Comparison of ENCODE assay signal across 2 cellular contexts in the genomic region with DNA sequence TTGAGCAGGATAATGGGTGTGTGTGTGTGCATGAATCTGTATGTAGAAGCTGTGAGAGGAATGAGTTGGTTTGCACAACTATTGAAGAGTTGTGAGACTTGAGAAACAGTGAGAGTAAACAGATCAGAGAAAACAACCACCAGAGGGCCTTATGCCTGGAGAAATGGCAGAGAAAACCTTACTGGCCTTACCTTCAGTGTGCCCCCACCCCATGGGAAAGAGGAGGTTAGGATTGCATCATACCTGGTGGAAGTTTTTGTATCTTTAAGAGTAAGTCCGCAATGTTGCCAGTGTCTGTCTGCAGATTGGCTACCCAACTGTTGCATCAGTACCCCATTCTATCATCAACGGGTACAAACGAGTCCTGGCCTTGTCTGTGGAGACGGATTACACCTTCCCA.
TF ChIP-seq lines count a peak whose summit lies in the region.

No MANE protein-coding gene starts in this region.

TF ChIP-seq in IMR-90, 13 proteins besides CTCF, POLR2A, EP300 and RAD21:
- TF ChIP-seq RCOR1 (IDR thresholded peaks at IDR 0.05; ENCODE audit: insufficient replicate concordance, low read length) (no peak), CEBPB (IDR thresholded peaks at IDR 0.05; ENCODE audit: low read depth, low read length) (peak; percentile 29), MAFK (IDR thresholded peaks at IDR 0.05; ENCODE audit: low read depth, low read length) (no peak)

TF ChIP-seq in WTC11, 78 proteins besides CTCF, POLR2A, EP300 and RAD21:
- no peak for TF ChIP-seq KAT7 (CRISPR knock-in tag; IDR thresholded peaks at IDR 0.05; ENCODE audit: borderline replicate concordance)
- no peak for TF ChIP-seq AFF4 (CRISPR knock-in tag; IDR thresholded peaks at IDR 0.05; ENCODE audit: borderline replicate concordance)
- TF ChIP-seq ERG (CRISPR knock-in tag; IDR thresholded peaks at IDR 0.05) = peak; percentile 44; the same call in 1 of the 2 replicates
- no peak for TF ChIP-seq TCF7 (CRISPR knock-in tag; IDR thresholded peaks at IDR 0.05; ENCODE audit: low read depth)
- TF ChIP-seq ZNF121 (CRISPR knock-in tag; IDR thresholded peaks at IDR 0.05) = no peak
- no peak for TF ChIP-seq GTF2I (CRISPR knock-in tag; conservative IDR thresholded peaks at IDR 0.05)
- TF ChIP-seq ATF3 (CRISPR knock-in tag; conservative IDR thresholded peaks at IDR 0.05) = 0 out of 2 replicates have a peak, but pooled peaks have one; percentile 62
- no peak for TF ChIP-seq NR3C1 (CRISPR knock-in tag; conservative IDR thresholded peaks at IDR 0.05; ENCODE audit: low read depth)
- TF ChIP-seq, protein P1, sequence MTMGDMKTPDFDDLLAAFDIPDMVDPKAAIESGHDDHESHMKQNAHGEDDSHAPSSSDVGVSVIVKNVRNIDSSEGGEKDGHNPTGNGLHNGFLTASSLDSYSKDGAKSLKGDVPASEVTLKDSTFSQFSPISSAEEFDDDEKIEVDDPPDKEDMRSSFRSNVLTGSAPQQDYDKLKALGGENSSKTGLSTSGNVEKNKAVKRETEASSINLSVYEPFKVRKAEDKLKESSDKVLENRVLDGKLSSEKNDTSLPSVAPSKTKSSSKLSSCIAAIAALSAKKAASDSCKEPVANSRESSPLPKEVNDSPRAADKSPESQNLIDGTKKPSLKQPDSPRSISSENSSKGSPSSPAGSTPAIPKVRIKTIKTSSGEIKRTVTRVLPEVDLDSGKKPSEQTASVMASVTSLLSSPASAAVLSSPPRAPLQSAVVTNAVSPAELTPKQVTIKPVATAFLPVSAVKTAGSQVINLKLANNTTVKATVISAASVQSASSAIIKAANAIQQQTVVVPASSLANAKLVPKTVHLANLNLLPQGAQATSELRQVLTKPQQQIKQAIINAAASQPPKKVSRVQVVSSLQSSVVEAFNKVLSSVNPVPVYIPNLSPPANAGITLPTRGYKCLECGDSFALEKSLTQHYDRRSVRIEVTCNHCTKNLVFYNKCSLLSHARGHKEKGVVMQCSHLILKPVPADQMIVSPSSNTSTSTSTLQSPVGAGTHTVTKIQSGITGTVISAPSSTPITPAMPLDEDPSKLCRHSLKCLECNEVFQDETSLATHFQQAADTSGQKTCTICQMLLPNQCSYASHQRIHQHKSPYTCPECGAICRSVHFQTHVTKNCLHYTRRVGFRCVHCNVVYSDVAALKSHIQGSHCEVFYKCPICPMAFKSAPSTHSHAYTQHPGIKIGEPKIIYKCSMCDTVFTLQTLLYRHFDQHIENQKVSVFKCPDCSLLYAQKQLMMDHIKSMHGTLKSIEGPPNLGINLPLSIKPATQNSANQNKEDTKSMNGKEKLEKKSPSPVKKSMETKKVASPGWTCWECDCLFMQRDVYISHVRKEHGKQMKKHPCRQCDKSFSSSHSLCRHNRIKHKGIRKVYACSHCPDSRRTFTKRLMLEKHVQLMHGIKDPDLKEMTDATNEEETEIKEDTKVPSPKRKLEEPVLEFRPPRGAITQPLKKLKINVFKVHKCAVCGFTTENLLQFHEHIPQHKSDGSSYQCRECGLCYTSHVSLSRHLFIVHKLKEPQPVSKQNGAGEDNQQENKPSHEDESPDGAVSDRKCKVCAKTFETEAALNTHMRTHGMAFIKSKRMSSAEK (CRISPR knock-in tag; IDR thresholded peaks at IDR 0.05; ENCODE audit: borderline replicate concordance) = no peak
- TF ChIP-seq HMGXB4 (CRISPR knock-in tag; IDR thresholded peaks at IDR 0.05) = no peak
- TF ChIP-seq, protein P2, sequence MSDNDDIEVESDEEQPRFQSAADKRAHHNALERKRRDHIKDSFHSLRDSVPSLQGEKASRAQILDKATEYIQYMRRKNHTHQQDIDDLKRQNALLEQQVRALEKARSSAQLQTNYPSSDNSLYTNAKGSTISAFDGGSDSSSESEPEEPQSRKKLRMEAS (CRISPR knock-in tag; IDR thresholded peaks at IDR 0.05) = peak; percentile 44
- TF ChIP-seq SOX15 (CRISPR knock-in tag; IDR thresholded peaks at IDR 0.05) = no peak
- TF ChIP-seq NR2C2 (CRISPR knock-in tag; IDR thresholded peaks at IDR 0.05) = no peak
- no peak for TF ChIP-seq MXD4 (CRISPR knock-in tag; IDR thresholded peaks at IDR 0.05; ENCODE audit: borderline replicate concordance)
- no peak for TF ChIP-seq ZNF232 (CRISPR knock-in tag; IDR thresholded peaks at IDR 0.05)
- TF ChIP-seq MLX (CRISPR knock-in tag; IDR thresholded peaks at IDR 0.05) = no peak
- TF ChIP-seq ELF4 (CRISPR knock-in tag; IDR thresholded peaks at IDR 0.05; ENCODE audit: low read depth) = no peak
- TF ChIP-seq ESRRA (CRISPR knock-in tag; IDR thresholded peaks at IDR 0.05; ENCODE audit: borderline replicate concordance) = no peak
- no peak for TF ChIP-seq USF1 (CRISPR knock-in tag; IDR thresholded peaks at IDR 0.05)
- no peak for TF ChIP-seq FOXJ3 (CRISPR knock-in tag; IDR thresholded peaks at IDR 0.05; ENCODE audit: borderline replicate concordance)
- no peak for TF ChIP-seq EMX1 (CRISPR knock-in tag; IDR thresholded peaks at IDR 0.05)
- TF ChIP-seq RORB (CRISPR knock-in tag; IDR thresholded peaks at IDR 0.05) = no peak
